Comparison of ENCODE assay signal across 20 cellular contexts in genomic region chr18:68725341-68725740, GRCh38. TPM values are rescaled to one million over a fixed set of nuclear protein-coding genes. Genes with fewer than 3 reads are reported as not detected.
DNase-seq lines count a peak whose midpoint lies in the region; ATAC-seq, FAIRE-seq and TF ChIP-seq lines count a peak whose summit lies in the region.
"Had no signal": no experiment of that assay in that cellular context is flagged by ENCODE, and none has a peak within 500 bp of the region (broad histone marks: within the 10 kb centered on the region; RNA-seq: fewer than 3 reads in every experiment).

No MANE protein-coding gene starts in this region.

- POLR2A ChIA-PET in activated CD4-positive, alpha-beta memory T cell treated with anti-CD3 and anti-CD28 coated beads, Interleukin-2, amount 10 ng/mL, durations not matched to agents 7 days and 5 days (lab: Charles Lee), result no interaction called here

- TF ChIP-seq POLR2A in GM12891 (IDR thresholded peaks at IDR 0.05; ENCODE audit: low read depth, low read length), result no peak

- intact Hi-C loops in dendritic cell treated with granulocyte-macrophage colony-stimulating factor and Interleukin-4, amounts not matched to agents 40 ng/mL and 50 ng/mL, for 4 days (cut with micrococcal nuclease), result loop anchor here (10.0 kb wide), 1 partner anchor 1211 kb away; the partner anchor contains the start of gene DSEL

- peaks cover 19% of the 10 kb centered on the region for H3K36me3 Mint-ChIP-seq in dendritic cell treated with granulocyte-macrophage colony-stimulating factor and Interleukin-4, amounts not matched to agents 40 ng/mL and 50 ng/mL, for 4 days (ENCODE audit: low read depth)
- H3K36me3 Mint-ChIP-seq in activated CD4-positive, alpha-beta memory T cell treated with anti-CD3 and anti-CD28 coated beads, Interleukin-2, amount 10 ng/mL, durations not matched to agents 7 days and 5 days (ENCODE audit: low read depth), result no peaks in the 10 kb centered on the region

- H3K27me3 Mint-ChIP-seq in dendritic cell treated with granulocyte-macrophage colony-stimulating factor and Interleukin-4, amounts not matched to agents 40 ng/mL and 50 ng/mL, for 4 days, result no peaks in the 10 kb centered on the region
- H3K27me3 Mint-ChIP-seq in activated CD4-positive, alpha-beta memory T cell treated with anti-CD3 and anti-CD28 coated beads, Interleukin-2, amount 10 ng/mL, durations not matched to agents 7 days and 5 days, result peaks cover 4% of the 10 kb centered on the region

- H3K27ac Mint-ChIP-seq in dendritic cell treated with granulocyte-macrophage colony-stimulating factor and Interleukin-4, amounts not matched to agents 40 ng/mL and 50 ng/mL, for 4 days, result peak overlapping the region; percentile 8
- H3K27ac Mint-ChIP-seq in activated CD4-positive, alpha-beta memory T cell treated with anti-CD3 and anti-CD28 coated beads, Interleukin-2, amount 10 ng/mL, durations not matched to agents 7 days and 5 days, result no peak overlapping the region

- CTCF ChIA-PET in activated CD4-positive, alpha-beta memory T cell treated with anti-CD3 and anti-CD28 coated beads, Interleukin-2, amount 10 ng/mL, durations not matched to agents 7 days and 5 days (lab: Charles Lee), result no interaction called here

- H3K4me3 Mint-ChIP-seq in dendritic cell treated with granulocyte-macrophage colony-stimulating factor and Interleukin-4, amounts not matched to agents 40 ng/mL and 50 ng/mL, for 4 days, result no peak overlapping the region
- no peak overlapping the region for H3K4me3 Mint-ChIP-seq in activated CD4-positive, alpha-beta memory T cell treated with anti-CD3 and anti-CD28 coated beads, Interleukin-2, amount 10 ng/mL, durations not matched to agents 7 days and 5 days

- H3K4me1 Mint-ChIP-seq in dendritic cell treated with granulocyte-macrophage colony-stimulating factor and Interleukin-4, amounts not matched to agents 40 ng/mL and 50 ng/mL, for 4 days (ENCODE audit: low read depth), result peaks cover 50% of the 10 kb centered on the region
- peaks cover 26% of the 10 kb centered on the region for H3K4me1 Mint-ChIP-seq in activated CD4-positive, alpha-beta memory T cell treated with anti-CD3 and anti-CD28 coated beads, Interleukin-2, amount 10 ng/mL, durations not matched to agents 7 days and 5 days

- ATAC-seq in GM19035 (IDR thresholded peaks at IDR 0.05; ENCODE audit: unreplicated experiment), result no peak
- ATAC-seq: A549, HepG2 had no signal

- FAIRE-seq in GM12891 (lab: Jason Lieb, UNC), result no peak
- FAIRE-seq: A549, GM19239, H1, HepG2 had no signal

- DNase-seq in COLO829 (ENCODE audit: low spot score), result peak; percentile 31
- DNase-seq in RPMI7951 (ENCODE audit: low read depth), result peak; percentile 33
- peak; percentile 30 for DNase-seq in putamen (ENCODE audit: low spot score)
- DNase-seq in HUDEP-2 (lab: John Stamatoyannopoulos, UW; ENCODE audit: unreplicated experiment in 76 of 76), result no peak
- no peak for DNase-seq in activated CD4-positive, alpha-beta memory T cell treated with anti-CD3 and anti-CD28 coated beads, Interleukin-2, amount 10 ng/mL, durations not matched to agents 7 days and 5 days
- DNase-seq in GM12891 (ENCODE audit: insufficient read length, low spot score), result no peak
- DNase-seq: DMS 273 treated with DMSO at 0.1 percent for 48 hours, GDM1, KG1, NCI-H1417 treated with DMSO at 0.1 percent for 48 hours, NCI-H1930, NCI-H345, NCI-H526, PC-9 had no signal

- peaks cover 18% of the 10 kb centered on the region for H3K9me3 Mint-ChIP-seq in dendritic cell treated with granulocyte-macrophage colony-stimulating factor and Interleukin-4, amounts not matched to agents 40 ng/mL and 50 ng/mL, for 4 days
- H3K9me3 Mint-ChIP-seq in activated CD4-positive, alpha-beta memory T cell treated with anti-CD3 and anti-CD28 coated beads, Interleukin-2, amount 10 ng/mL, durations not matched to agents 7 days and 5 days, result no peaks in the 10 kb centered on the region

TF ChIP-seq in GM12891, 5 proteins besides CTCF, POLR2A, EP300 and RAD21:
- no peak for TF ChIP-seq POLR2AphosphoS5 (IDR thresholded peaks at IDR 0.05; ENCODE audit: low read depth, low read length)
- no peak for TF ChIP-seq SPI1 (IDR thresholded peaks at IDR 0.05; ENCODE audit: low read depth, low read length)
- TF ChIP-seq TAF1 (IDR thresholded peaks at IDR 0.05; ENCODE audit: low read depth, low read length), result no peak
- no peak for TF ChIP-seq PAX5 (IDR thresholded peaks at IDR 0.05; ENCODE audit: insufficient read depth, low read length, severe bottlenecking)
- TF ChIP-seq POU2F2 (IDR thresholded peaks at IDR 0.05; ENCODE audit: low read depth, low read length), result no peak
TF ChIP-seq in GM12891: peak in this region for 0.

RNA-seq across cellular contexts. Expression of gene TMX3, which starts 10.4 kb away (rescaled TPM):
- 47.6 and 58.0 TPM in 2 replicates for total RNA-seq in RPMI7951 (2014; rRNA removed; shearing (Covaris generic))
- total RNA-seq in activated CD4-positive, alpha-beta memory T cell treated with anti-CD3 and anti-CD28 coated beads, Interleukin-2, amount 10 ng/mL, durations not matched to agents 7 days and 5 days, result 10 to 100 TPM; 55.9 to 56.0 TPM
- polyA plus RNA-seq in GM12891 (2012; ENCODE audit: low read depth, missing spikeins), result 15.6 TPM

Comparison
In these comparisons a context has a peak if more than half of its experiments do, and no peak if none do; other contexts are left out.
1. DNase-seq: peak in COLO829 (single experiment), RPMI7951 (single experiment) and putamen (single experiment); none in HUDEP-2 (0 of 76), activated CD4-positive, alpha-beta memory T cell treated with anti-CD3 and anti-CD28 coated beads, Interleukin-2, amount 10 ng/mL, durations not matched to agents 7 days and 5 days (single experiment) and GM12891 (single experiment).